In the genomic region with DNA sequence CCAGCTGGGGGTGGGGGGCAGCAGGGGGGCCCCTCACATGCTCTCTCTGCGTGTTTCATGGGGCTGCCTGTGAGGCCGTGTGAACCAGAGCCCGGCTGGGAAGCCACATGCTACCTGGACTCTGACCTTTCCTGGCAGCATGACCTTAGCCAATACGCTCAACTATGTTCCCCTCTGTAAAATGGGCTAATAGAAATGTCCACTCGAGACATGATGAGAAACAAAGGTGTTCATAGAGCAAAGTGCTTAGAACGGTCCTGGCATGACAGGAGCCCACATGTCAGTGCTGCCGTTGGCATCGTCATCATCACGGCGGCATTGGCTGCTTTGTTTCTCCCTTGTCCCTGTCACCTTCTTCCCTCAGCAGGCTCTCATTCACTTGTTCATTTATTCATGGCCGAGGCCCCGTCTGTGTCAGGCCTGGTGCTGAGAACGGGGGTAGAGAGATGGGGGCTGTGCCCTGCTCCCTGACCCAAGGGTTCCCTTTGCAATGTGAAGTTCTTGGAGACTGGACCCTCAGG, we compare ENCODE assay signal across 12 cellular contexts.
DNase-seq lines count a peak whose midpoint lies in the region; ATAC-seq and TF ChIP-seq lines count a peak whose summit lies in the region.
"Had no signal": no experiment of that assay in that cellular context is flagged by ENCODE, and none has a peak within 500 bp of the region (broad histone marks: within the 10 kb centered on the region; RNA-seq: fewer than 3 reads in every experiment).

No MANE protein-coding gene starts in this region.

- no peaks in the 10 kb centered on the region for H3K9me3 Mint-ChIP-seq in HFFc6
- H3K9me3 Mint-ChIP-seq in activated naive CD8-positive, alpha-beta T cell treated with anti-CD3 and anti-CD28 coated beads for 36 hours, result no peaks in the 10 kb centered on the region
- H3K9me3 Mint-ChIP-seq in naive thymus-derived CD8-positive, alpha-beta T cell, result no peaks in the 10 kb centered on the region

- DNase-seq in HFFc6, result no peak
- DNase-seq in activated naive CD8-positive, alpha-beta T cell treated with anti-CD3 and anti-CD28 coated beads for 36 hours, result no peak
- DNase-seq in naive thymus-derived CD8-positive, alpha-beta T cell, result no peak
- DNase-seq in NCI-H524 (lab: John Stamatoyannopoulos, UW), result no peak
- no peak for DNase-seq in germinal center (ENCODE audit: low spot score)
- DNase-seq: C1 segment of cervical spinal cord, NCI-H187, NCI-H774 had no signal

- H4K20me1 ChIP-seq in BLaER1 treated with 17β-estradiol and CSF1 and Interleukin-3, amounts not matched to agents 10 nM and 100 nM, result peaks cover 0 to 100% (median 24%) of the 10 kb centered on the region in 11 experiments; a peak in 13 of 22 replicates

- peaks cover 0 to 13% (median 0%) of the 10 kb centered on the region in 11 experiments; a peak in 5 of 22 replicates for H3K36me3 ChIP-seq in BLaER1 treated with 17β-estradiol and CSF1 and Interleukin-3, amounts not matched to agents 10 nM and 100 nM

- peaks cover 100% of the 10 kb centered on the region in 10 experiments for H3K4me1 ChIP-seq in BLaER1 treated with 17β-estradiol and CSF1 and Interleukin-3, amounts not matched to agents 10 nM and 100 nM

- peak overlapping the region; percentile 90 to 100 (median 98) for H3K4me2 ChIP-seq in BLaER1 treated with 17β-estradiol and CSF1 and Interleukin-3, amounts not matched to agents 10 nM and 100 nM

- H3K27ac ChIP-seq in BLaER1 treated with 17β-estradiol and CSF1 and Interleukin-3, amounts not matched to agents 10 nM and 100 nM, result peak overlapping the region in 8 of 11 experiments; percentile 48 to 100 (median 98); a peak in 13 of 22 replicates

- peak overlapping the region in 9 of 11 experiments; percentile 13 to 95 (median 88); a peak in 17 of 22 replicates for H3K9ac ChIP-seq in BLaER1 treated with 17β-estradiol and CSF1 and Interleukin-3, amounts not matched to agents 10 nM and 100 nM

- H3K36me3 Mint-ChIP-seq in HFFc6 (ENCODE audit: low read depth), result no peaks in the 10 kb centered on the region
- H3K36me3 Mint-ChIP-seq in activated naive CD8-positive, alpha-beta T cell treated with anti-CD3 and anti-CD28 coated beads for 36 hours, result peaks cover 10% of the 10 kb centered on the region
- H3K36me3 Mint-ChIP-seq in naive thymus-derived CD8-positive, alpha-beta T cell, result peaks cover 0 to 18% (median 9%) of the 10 kb centered on the region in 3 donors

- no peak overlapping the region for H3K4me3 Mint-ChIP-seq in HFFc6
- peak overlapping the region; percentile 92 for H3K4me3 Mint-ChIP-seq in activated naive CD8-positive, alpha-beta T cell treated with anti-CD3 and anti-CD28 coated beads for 36 hours
- peak overlapping the region; percentile 95 to 99 (median 96) for H3K4me3 Mint-ChIP-seq in naive thymus-derived CD8-positive, alpha-beta T cell

- H3K27ac Mint-ChIP-seq in HFFc6, result peak overlapping the region; percentile 67
- peak overlapping the region; percentile 97 for H3K27ac Mint-ChIP-seq in activated naive CD8-positive, alpha-beta T cell treated with anti-CD3 and anti-CD28 coated beads for 36 hours
- peak overlapping the region; percentile 80 to 100 (median 98) for H3K27ac Mint-ChIP-seq in naive thymus-derived CD8-positive, alpha-beta T cell

- H3K27me3 ChIP-seq in BLaER1 treated with 17β-estradiol and CSF1 and Interleukin-3, amounts not matched to agents 10 nM and 100 nM, result peaks cover 0 to 8% (median 0%) of the 10 kb centered on the region in 11 experiments; a peak in 2 of 22 replicates

- no peaks in the 10 kb centered on the region for H3K9me3 ChIP-seq in BLaER1 treated with 17β-estradiol and CSF1 and Interleukin-3, amounts not matched to agents 10 nM and 100 nM (replicated peaks in 1 of 11)

- H3K4me1 Mint-ChIP-seq in HFFc6 (ENCODE audit: low read depth), result peaks cover 100% of the 10 kb centered on the region
- peaks cover 77% of the 10 kb centered on the region for H3K4me1 Mint-ChIP-seq in activated naive CD8-positive, alpha-beta T cell treated with anti-CD3 and anti-CD28 coated beads for 36 hours
- H3K4me1 Mint-ChIP-seq in naive thymus-derived CD8-positive, alpha-beta T cell, result peaks cover 40 to 97% (median 88%) of the 10 kb centered on the region in 4 donors

- TF ChIP-seq CTCF in HFFc6 (IDR thresholded peaks at IDR 0.05), result no peak

- H3K4me3 ChIP-seq in BLaER1 treated with 17β-estradiol and CSF1 and Interleukin-3, amounts not matched to agents 10 nM and 100 nM, result peak overlapping the region in 5 of 10 experiments; percentile 3 to 48 (median 36); a peak in 2 of 20 replicates

- POLR2A ChIA-PET in naive thymus-derived CD8-positive, alpha-beta T cell (lab: Charles Lee), result interaction anchor here (0.7 to 74.5 kb wide), 15 partner anchors 1 to 698 kb away, joined by 3 to 5369 read pairs (median 24); a partner anchor contains a TSS

- H3K27me3 Mint-ChIP-seq in HFFc6 (ENCODE audit: insufficient read depth), result peaks cover 8% of the 10 kb centered on the region
- H3K27me3 Mint-ChIP-seq in activated naive CD8-positive, alpha-beta T cell treated with anti-CD3 and anti-CD28 coated beads for 36 hours, result no peaks in the 10 kb centered on the region
- H3K27me3 Mint-ChIP-seq in naive thymus-derived CD8-positive, alpha-beta T cell, result no peaks in the 10 kb centered on the region

- no peak for ATAC-seq in naive thymus-derived CD8-positive, alpha-beta T cell
- ATAC-seq in GM18502 (IDR thresholded peaks at IDR 0.05; ENCODE audit: poor library complexity, unreplicated experiment) (no peak), GM19351 (IDR thresholded peaks at IDR 0.05; ENCODE audit: unreplicated experiment) (no peak)
- ATAC-seq: right cardiac atrium had no signal
